ENCODE assay signal across 14 cellular contexts in the genomic region with DNA sequence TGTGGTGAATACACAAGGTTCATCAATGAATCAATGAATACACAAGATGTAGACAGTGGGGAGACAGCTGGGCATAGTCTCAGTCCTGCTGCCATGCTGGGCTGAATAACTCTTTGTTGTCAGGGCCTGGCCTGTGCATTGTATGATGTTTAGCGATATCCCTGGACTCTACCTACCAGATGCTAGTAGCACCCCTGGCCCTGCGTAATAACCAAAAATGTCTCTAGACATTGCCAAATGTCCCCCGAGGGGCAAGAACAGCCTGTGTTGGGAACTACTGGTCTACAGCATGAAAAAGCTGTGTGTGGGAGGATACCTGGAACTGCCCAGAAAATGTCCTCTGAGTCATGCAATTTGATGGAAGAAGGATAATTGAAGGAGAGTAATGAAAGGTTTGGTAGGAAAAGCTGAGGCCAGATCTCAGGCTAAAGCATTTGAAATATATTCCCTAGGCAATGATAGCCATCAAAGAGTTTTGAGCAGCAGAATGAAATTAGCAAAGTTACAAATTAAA.
DNase-seq lines count a peak whose midpoint lies in the region; ATAC-seq, FAIRE-seq and TF ChIP-seq lines count a peak whose summit lies in the region.
"Had no signal": no experiment of that assay in that cellular context is flagged by ENCODE, and none has a peak within 500 bp of the region (broad histone marks: within the 10 kb centered on the region; RNA-seq: fewer than 3 reads in every experiment).

No MANE protein-coding gene starts in this region.

- no peak overlapping the region for H3K4me2 ChIP-seq in K562 (ENCODE audit: insufficient read depth, low read length)
- H3K4me2 ChIP-seq: BLaER1 had no signal

- no peak for TF ChIP-seq RAD21 in K562 (CRISPR knock-in tag; conservative IDR thresholded peaks at IDR 0.05 in 1 of 2, IDR thresholded peaks at IDR 0.05 in 1 of 2)

- H3K9me3 ChIP-seq in A673 (ENCODE audit: low read depth, low read length, poor library complexity, severe bottlenecking): no peaks in the 10 kb centered on the region
- no peaks in the 10 kb centered on the region for H3K9me3 ChIP-seq in HUES64 (ENCODE audit: insufficient read depth, low read depth, low read length)
- H3K9me3 ChIP-seq in K562 (replicated peaks; ENCODE audit: control insufficient read depth, insufficient read depth, low read depth, low read length): no peaks in the 10 kb centered on the region
- H3K9me3 ChIP-seq: BLaER1, gastrocnemius medialis had no signal

- H4K20me1 ChIP-seq in K562 (replicated peaks; ENCODE audit: control insufficient read depth, insufficient read depth, low read length): no peaks in the 10 kb centered on the region
- H4K20me1 ChIP-seq: BLaER1 had no signal

- no peaks in the 10 kb centered on the region for H3K79me2 ChIP-seq in K562 (ENCODE audit: control insufficient read depth, insufficient read depth, low read length)

- H3K9ac ChIP-seq in HUES64 (ENCODE audit: low read depth, low read length): no peak overlapping the region
- H3K9ac ChIP-seq in K562 (ENCODE audit: insufficient read depth in 1 of 2, low read depth in 2 of 2, low read length in 2 of 2): no peak overlapping the region
- H3K9ac ChIP-seq: BLaER1 had no signal

- in situ Hi-C loops in K562 (cut with MboI): no loop called here

- H3K4me1 ChIP-seq in A673 (ENCODE audit: insufficient read depth, low read length, poor library complexity, severe bottlenecking): peaks cover 30% of the 10 kb centered on the region
- peaks cover 26% of the 10 kb centered on the region for H3K4me1 ChIP-seq in HUES64 (ENCODE audit: insufficient read depth, low read length)
- H3K4me1 ChIP-seq in K562 (replicated peaks in 1 of 2; ENCODE audit: control insufficient read depth in 2 of 2, insufficient read depth in 2 of 2, low read length in 2 of 2): no peaks in the 10 kb centered on the region; a peak in 2 of 5 replicates
- H3K4me1 ChIP-seq: BLaER1 had no signal

- BruUV-seq in A673 (replicated peaks; lab: Mats Ljungman, UMichigan): no TSS peak
- no TSS peak for BruUV-seq in K562 (replicated peaks; lab: Mats Ljungman, UMichigan)

- H2AFZ ChIP-seq in K562 (ENCODE audit: low read depth, low read length): no peak overlapping the region

- no peak for TF ChIP-seq POLR2A in K562 (conservative IDR thresholded peaks at IDR 0.05)

- 99% methylated on average over 3 of the region's 3 CpGs for WGBS in HUES64
- 34% methylated on average over 3 of the region's 3 CpGs for WGBS in K562 (ENCODE audit: insufficient coverage, low coverage, missing lambda C conversion rate)

- CTCF ChIA-PET in A673 (lab: Charles Lee) (no interaction called here), K562 (lab: Yijun Ruan, JAX; ENCODE audit: low intra/inter-chr PET ratio) (no interaction called here)

- no peak for DNase-seq in A673 (ENCODE audit: low spot score)
- no peak for DNase-seq in K562 (ENCODE audit: extremely low read depth in 1 of 4, low spot score in 3 of 4)
- peak; percentile 32 for DNase-seq in kidney glomerular epithelial cell (lab: John Stamatoyannopoulos, UW)
- DNase-seq in frontal cortex (ENCODE audit: low spot score in 2 of 2): no peak
- no peak for DNase-seq in NCI-H446 treated with DMSO at 0.1 percent for 48 hours (lab: John Stamatoyannopoulos, UW)
- DNase-seq in effector CD8-positive, alpha-beta T cell (lab: John Stamatoyannopoulos, UW): no peak
- DNase-seq: gastrocnemius medialis, GF-D8, left cardiac atrium, NCI-H1092 treated with DMSO at 0.1 percent for 48 hours had no signal

- FAIRE-seq in K562 (lab: Jason Lieb, UNC): no peak
- no peak for FAIRE-seq in frontal cortex (lab: Jason Lieb, UNC)

- H3K4me3 ChIP-seq in A673 (ENCODE audit: low read depth, low read length, poor library complexity, severe bottlenecking) (no peak overlapping the region), HUES64 (ENCODE audit: low read length) (no peak overlapping the region), K562 (no peak overlapping the region)
- H3K4me3 ChIP-seq: BLaER1, gastrocnemius medialis had no signal

- no peaks in the 10 kb centered on the region for H3K9me1 ChIP-seq in K562 (ENCODE audit: control insufficient read depth, insufficient read depth, low read length)

- H3K36me3 ChIP-seq in A673 (ENCODE audit: insufficient read depth, low read length, poor library complexity, severe bottlenecking): no peaks in the 10 kb centered on the region
- H3K36me3 ChIP-seq in HUES64 (ENCODE audit: insufficient read depth, low read length): no peaks in the 10 kb centered on the region
- H3K36me3 ChIP-seq in K562 (ENCODE audit: control insufficient read depth, insufficient read depth, low read length): no peaks in the 10 kb centered on the region
- H3K36me3 ChIP-seq: BLaER1, gastrocnemius medialis had no signal

- TF ChIP-seq CTCF in A673 (conservative IDR thresholded peaks at IDR 0.05; ENCODE audit: low read depth, low read length) (no peak), K562 (IDR thresholded peaks at IDR 0.05 in 2 of 3, conservative IDR thresholded peaks at IDR 0.05 in 1 of 3; ENCODE audit: insufficient read depth in 2 of 3, low read depth in 1 of 3, low read length in 3 of 3) (no peak)

- POLR2A ChIA-PET in A673 (lab: Charles Lee; ENCODE audit: low non-redundant PET): no interaction called here
- POLR2A ChIA-PET in K562 (lab: Yijun Ruan, JAX): no interaction called here

- peak overlapping the region; percentile 13 for H3K27ac ChIP-seq in A673 (ENCODE audit: low read depth, low read length, poor library complexity, severe bottlenecking)
- H3K27ac ChIP-seq in HUES64 (ENCODE audit: low read depth, low read length): peak overlapping the region; percentile 0; the same call in 1 of the 2 replicates
- H3K27ac ChIP-seq in K562 (ENCODE audit: extremely low read depth, low read depth, low read length): no peak overlapping the region
- H3K27ac ChIP-seq: BLaER1, gastrocnemius medialis had no signal

- intact Hi-C loops in A673 (cut with micrococcal nuclease; ENCODE audit: unreplicated experiment) (no loop called here), K562 (cut with micrococcal nuclease) (no loop called here)

- no peak for TF ChIP-seq EP300 in K562 (IDR thresholded peaks at IDR 0.05; ENCODE audit: low read length)

- H3K27me3 ChIP-seq in A673 (replicated peaks; ENCODE audit: insufficient read depth, low read depth, low read length, poor library complexity): no peaks in the 10 kb centered on the region
- H3K27me3 ChIP-seq in HUES64 (ENCODE audit: insufficient read depth, low read length): no peaks in the 10 kb centered on the region
- H3K27me3 ChIP-seq in K562 (ENCODE audit: control insufficient read depth in 2 of 2, insufficient read depth in 2 of 2, low read length in 2 of 2): no peaks in the 10 kb centered on the region; a peak in 1 of 5 replicates
- H3K27me3 ChIP-seq: BLaER1, gastrocnemius medialis had no signal

- ATAC-seq in K562: no peak
- no peak for ATAC-seq in GM21528 (IDR thresholded peaks at IDR 0.05; ENCODE audit: low FRiP score, unreplicated experiment)
- ATAC-seq: gastrocnemius medialis; natural killer cell treated with Interleukin-12 subunit alpha and Interleukin-12 subunit beta and Interleukin-15 and Interleukin-18, amount 100 ng/mL, for 72 hours had no signal

TF ChIP-seq in K562, 482 proteins besides CTCF, POLR2A, EP300 and RAD21:
- TF ChIP-seq, protein P1, sequence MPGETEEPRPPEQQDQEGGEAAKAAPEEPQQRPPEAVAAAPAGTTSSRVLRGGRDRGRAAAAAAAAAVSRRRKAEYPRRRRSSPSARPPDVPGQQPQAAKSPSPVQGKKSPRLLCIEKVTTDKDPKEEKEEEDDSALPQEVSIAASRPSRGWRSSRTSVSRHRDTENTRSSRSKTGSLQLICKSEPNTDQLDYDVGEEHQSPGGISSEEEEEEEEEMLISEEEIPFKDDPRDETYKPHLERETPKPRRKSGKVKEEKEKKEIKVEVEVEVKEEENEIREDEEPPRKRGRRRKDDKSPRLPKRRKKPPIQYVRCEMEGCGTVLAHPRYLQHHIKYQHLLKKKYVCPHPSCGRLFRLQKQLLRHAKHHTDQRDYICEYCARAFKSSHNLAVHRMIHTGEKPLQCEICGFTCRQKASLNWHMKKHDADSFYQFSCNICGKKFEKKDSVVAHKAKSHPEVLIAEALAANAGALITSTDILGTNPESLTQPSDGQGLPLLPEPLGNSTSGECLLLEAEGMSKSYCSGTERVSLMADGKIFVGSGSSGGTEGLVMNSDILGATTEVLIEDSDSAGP (CRISPR knock-in tag; IDR thresholded peaks at IDR 0.05): no peak
- TF ChIP-seq MCM3 (IDR thresholded peaks at IDR 0.05) (no peak), EGR1 (conservative IDR thresholded peaks at IDR 0.05) (peak; percentile 30; the same call in 1 of the 2 replicates)
